ENCODE assay signal across 15 cellular contexts in the genomic region with DNA sequence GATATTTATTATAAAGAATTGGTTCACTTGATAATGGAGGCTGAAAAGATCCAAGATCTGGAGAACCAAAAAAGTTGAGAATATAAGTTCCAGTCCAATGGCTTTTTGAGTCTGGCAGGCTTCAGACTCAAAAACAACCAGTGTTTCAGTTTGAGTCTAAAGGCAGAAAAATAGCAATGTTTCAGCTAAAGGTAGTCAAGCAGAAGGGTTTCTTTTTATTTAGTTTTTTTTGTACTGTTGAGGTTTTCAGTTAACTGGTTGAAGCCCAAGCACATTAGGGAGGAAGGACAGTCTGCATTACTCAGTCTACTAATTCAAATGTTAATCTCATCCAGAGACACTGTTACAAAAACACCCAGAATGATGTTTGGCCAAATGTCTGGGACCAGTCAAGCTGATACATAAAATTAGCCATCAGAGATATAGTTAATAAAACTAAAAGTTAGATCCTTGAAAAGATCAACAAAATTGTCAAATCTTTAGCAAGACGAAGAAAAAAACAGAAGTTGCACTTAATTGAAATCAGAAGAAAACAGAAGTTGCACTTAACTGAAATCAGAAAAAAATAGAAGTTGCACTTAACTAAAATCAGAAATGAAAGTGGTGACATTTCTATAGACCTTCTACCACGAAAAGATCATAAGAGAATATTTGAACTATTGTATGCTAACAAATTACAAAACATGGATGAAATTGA.
A peak's percentile ranks its signal among the peaks of the same experiment; 100 is the strongest.
DNase-seq lines count a peak whose midpoint lies in the region; ATAC-seq lines count a peak whose summit lies in the region.
"Had no signal": no experiment of that assay in that cellular context is flagged by ENCODE, and none has a peak within 500 bp of the region (broad histone marks: within the 10 kb centered on the region; RNA-seq: fewer than 3 reads in every experiment).

No MANE protein-coding gene starts in this region.

- H3K9me3 Mint-ChIP-seq in memory B cell (peaks cover 2% of the 10 kb centered on the region), T-cell (peaks cover 22 to 27% (median 23%) of the 10 kb centered on the region in 3 donors)
- H3K9me3 Mint-ChIP-seq in CD8-positive, alpha-beta memory T cell, result peaks cover 4 to 36% (median 11%) of the 10 kb centered on the region in 5 donors

- DNase-seq in memory B cell (ENCODE audit: low spot score in 2 of 2) (no peak), GOT3 (lab: John Stamatoyannopoulos, UW) (no peak), NCI-H1694 (lab: John Stamatoyannopoulos, UW) (no peak), T-cell (no peak)
- DNase-seq in CD8-positive, alpha-beta memory T cell, result no peak
- DNase-seq: left cardiac atrium; NCI-H1694 treated with DMSO at 0.1 percent for 48 hours; stimulated activated CD4-positive, alpha-beta T cell treated with anti-CD3 and anti-CD28 coated beads, Interleukin-4, amount 100 ng/mL, for 4 hours; tibial artery had no signal

- H3K36me3 Mint-ChIP-seq in memory B cell (peaks cover 2% of the 10 kb centered on the region), T-cell (no peaks in the 10 kb centered on the region)
- H3K36me3 Mint-ChIP-seq in CD8-positive, alpha-beta memory T cell, result no peaks in the 10 kb centered on the region

- no peaks in the 10 kb centered on the region for H3K27me3 Mint-ChIP-seq in memory B cell
- no peaks in the 10 kb centered on the region for H3K27me3 Mint-ChIP-seq in CD8-positive, alpha-beta memory T cell
- no peaks in the 10 kb centered on the region for H3K27me3 Mint-ChIP-seq in T-cell

- H3K4me3 ChIP-seq in CD8-positive, alpha-beta memory T cell (ENCODE audit: low read length), result no peak overlapping the region
- H3K4me3 ChIP-seq: SJSA1, tibial artery had no signal

- POLR2A ChIA-PET in CD8-positive, alpha-beta memory T cell (lab: Charles Lee), result no interaction called here
- POLR2A ChIA-PET in T-cell (lab: Charles Lee), result no interaction called here

- no peaks in the 10 kb centered on the region for H3K4me1 ChIP-seq in CD8-positive, alpha-beta memory T cell (ENCODE audit: insufficient read depth, low read length)
- H3K4me1 ChIP-seq: parathyroid adenoma, SJSA1, tibial artery had no signal

- H3K4me1 Mint-ChIP-seq in memory B cell, result peaks cover 26% of the 10 kb centered on the region
- H3K4me1 Mint-ChIP-seq in CD8-positive, alpha-beta memory T cell, result no peaks in the 10 kb centered on the region
- no peaks in the 10 kb centered on the region for H3K4me1 Mint-ChIP-seq in T-cell
- H3K4me1 Mint-ChIP-seq: brain had no signal

- H3K9me3 ChIP-seq in CD8-positive, alpha-beta memory T cell (ENCODE audit: low read length), result no peaks in the 10 kb centered on the region
- H3K9me3 ChIP-seq: SJSA1, tibial artery had no signal

- H3K36me3 ChIP-seq in CD8-positive, alpha-beta memory T cell (ENCODE audit: insufficient read depth, low read length), result no peaks in the 10 kb centered on the region
- H3K36me3 ChIP-seq: SJSA1, tibial artery had no signal

- H3K4me3 Mint-ChIP-seq in memory B cell (peak overlapping the region; percentile 75), T-cell (no peak overlapping the region)
- H3K4me3 Mint-ChIP-seq in CD8-positive, alpha-beta memory T cell, result no peak overlapping the region
- H3K4me3 Mint-ChIP-seq: brain had no signal

- H3K27ac Mint-ChIP-seq in memory B cell, result peak overlapping the region; percentile 87
- no peak overlapping the region for H3K27ac Mint-ChIP-seq in CD8-positive, alpha-beta memory T cell
- no peak overlapping the region for H3K27ac Mint-ChIP-seq in T-cell
- H3K27ac Mint-ChIP-seq: brain had no signal

- ATAC-seq in GM18907 (IDR thresholded peaks at IDR 0.05; ENCODE audit: unreplicated experiment) (peak; percentile 83), GM21786 (IDR thresholded peaks at IDR 0.05; ENCODE audit: unreplicated experiment) (peak; percentile 85), HG03342 (IDR thresholded peaks at IDR 0.05; ENCODE audit: unreplicated experiment) (peak; percentile 82), memory B cell (ENCODE audit: low read depth) (peak; percentile 75), T-cell (replicated peaks in 1 of 4) (no peak)
- ATAC-seq: left cardiac atrium had no signal

- no peaks in the 10 kb centered on the region for H3K27me3 ChIP-seq in CD8-positive, alpha-beta memory T cell (ENCODE audit: insufficient read depth, low read length, poor library complexity, severe bottlenecking)
- H3K27me3 ChIP-seq: SJSA1, tibial artery had no signal

- CTCF ChIA-PET in CD8-positive, alpha-beta memory T cell (lab: Charles Lee), result no interaction called here
- CTCF ChIA-PET in T-cell (lab: Charles Lee), result no interaction called here

- no peak overlapping the region for H3K27ac ChIP-seq in CD8-positive, alpha-beta memory T cell (ENCODE audit: low read depth, low read length)
- H3K27ac ChIP-seq: parathyroid adenoma, SJSA1, tibial artery had no signal

Comparison
In these comparisons a context has a peak if more than half of its experiments do, and no peak if none do; other contexts are left out.
1. ATAC-seq: peak in GM18907 (single experiment), GM21786 (single experiment), HG03342 (single experiment) and memory B cell (single experiment); none in T-cell (0 of 4).